In genomic region chr10:92857904-92858514, GRCh38 we compare ENCODE assay signal across 21 cellular contexts.
"Had no signal": no experiment of that assay in that cellular context is flagged by ENCODE, and none has a peak within 500 bp of the region (broad histone marks: within the 10 kb centered on the region; RNA-seq: fewer than 3 reads in every experiment).

No MANE protein-coding gene starts in this region.

- H3K4me3 Mint-ChIP-seq: activated CD4-positive, alpha-beta T cell treated with anti-CD3 and anti-CD28 coated beads for 36 hours; activated CD8-positive, alpha-beta T cell treated with anti-CD3 and anti-CD28 coated beads for 36 hours; activated T-cell treated with anti-CD3 and anti-CD28 coated beads, Interleukin-2, amount 50 U/mL, for 72 hours; brain; mesothelial cell of epicardium; nephron progenitor cell; stimulated activated memory B cell treated with anti-CD40 and anti-IgM and Interleukin-4, amounts not matched to agents 10 μg/mL and 1 μg/mL and 100 μg/mL, for 72 hours had no signal

- ATAC-seq: activated CD4-positive, alpha-beta T cell treated with anti-CD3 and anti-CD28 coated beads for 36 hours; activated CD8-positive, alpha-beta T cell treated with anti-CD3 and anti-CD28 coated beads for 36 hours; activated naive CD4-positive, alpha-beta T cell treated with anti-CD3 and anti-CD28 coated beads, Interleukin-2, amount 50 U/mL, for 72 hours; activated T-cell treated with anti-CD3 and anti-CD28 coated beads, Interleukin-2, amount 50 U/mL, for 72 hours; heart right ventricle; left colon; lower lobe of right lung; stimulated activated memory B cell treated with anti-CD40 and anti-IgM and Interleukin-4, amounts not matched to agents 10 μg/mL and 1 μg/mL and 100 μg/mL, for 72 hours had no signal

- H3K4me3 ChIP-seq: heart right ventricle, lower lobe of right lung had no signal

- H3K27me3 Mint-ChIP-seq: activated CD4-positive, alpha-beta T cell treated with anti-CD3 and anti-CD28 coated beads for 36 hours; activated CD8-positive, alpha-beta T cell treated with anti-CD3 and anti-CD28 coated beads for 36 hours; brain; stimulated activated memory B cell treated with anti-CD40 and anti-IgM and Interleukin-4, amounts not matched to agents 10 μg/mL and 1 μg/mL and 100 μg/mL, for 72 hours had no signal

- H3K4me1 Mint-ChIP-seq: brain, mesothelial cell of epicardium, nephron progenitor cell had no signal

- H3K27ac Mint-ChIP-seq: activated CD4-positive, alpha-beta T cell treated with anti-CD3 and anti-CD28 coated beads for 36 hours; activated CD8-positive, alpha-beta T cell treated with anti-CD3 and anti-CD28 coated beads for 36 hours; activated naive CD4-positive, alpha-beta T cell treated with anti-CD3 and anti-CD28 coated beads, Interleukin-2, amount 50 U/mL, for 72 hours; activated T-cell treated with anti-CD3 and anti-CD28 coated beads, Interleukin-2, amount 50 U/mL, for 72 hours; brain; mesothelial cell of epicardium; nephron progenitor cell; stimulated activated memory B cell treated with anti-CD40 and anti-IgM and Interleukin-4, amounts not matched to agents 10 μg/mL and 1 μg/mL and 100 μg/mL, for 72 hours had no signal

- H3K27me3 ChIP-seq: heart right ventricle had no signal

- FAIRE-seq: islet of Langerhans had no signal

- H3K4me1 ChIP-seq: heart right ventricle, lower lobe of right lung had no signal

- DNase-seq: activated CD4-positive, alpha-beta T cell treated with anti-CD3 and anti-CD28 coated beads for 36 hours; activated CD8-positive, alpha-beta memory T cell treated with anti-CD3 and anti-CD28 coated beads, Interleukin-2, amount 50 U/mL, for 4 hours; activated CD8-positive, alpha-beta T cell treated with anti-CD3 and anti-CD28 coated beads for 36 hours; activated gamma-delta T cell; activated T-cell treated with anti-CD3 and anti-CD28 coated beads, Interleukin-2, amount 50 U/mL, for 72 hours; amygdala; central memory CD4-positive, alpha-beta T cell; cortex of kidney; effector CD4-positive, alpha-beta T cell; heart right ventricle; left colon; lower lobe of right lung; nephron progenitor cell; occipital lobe; stimulated activated CD4-positive, alpha-beta T cell treated with anti-CD3 and anti-CD28 coated beads, Interleukin-2, amount 100 ng/mL, for 48 hours; WERI-Rb-1 had no signal

- H3K27ac ChIP-seq: heart right ventricle, lower lobe of right lung, WERI-Rb-1 had no signal

- H3K36me3 ChIP-seq: heart right ventricle, lower lobe of right lung, WERI-Rb-1 had no signal
